Comparison of ENCODE assay signal across 8 cellular contexts in genomic region chr5:168528521-168529360, GRCh38. TPM values are rescaled to one million over a fixed set of nuclear protein-coding genes. Genes with fewer than 3 reads are reported as not detected.
DNase-seq lines count a peak whose midpoint lies in the region; ATAC-seq and TF ChIP-seq lines count a peak whose summit lies in the region.

Gene FBLL1 (plus strand): TSS chr5:168529305. CDS start chr5:168529505, 200 bp downstream.

- CTCF ChIA-PET in CD8-positive, alpha-beta T cell (lab: Charles Lee), result no interaction called here
- CTCF ChIA-PET in PC-3 (lab: Charles Lee), result no interaction called here

- no peaks in the 10 kb centered on the region for H3F3A ChIP-seq in PC-3 (ENCODE audit: low read length, unreplicated experiment)

- peaks cover 5% of the 10 kb centered on the region for H3K36me3 Mint-ChIP-seq in CD8-positive, alpha-beta T cell
- no peaks in the 10 kb centered on the region for H3K36me3 Mint-ChIP-seq in activated T-helper 17 cell treated with anti-CD3 and anti-CD28 coated beads, Interleukin-2, amount 50 U/mL, for 72 hours (ENCODE audit: low read depth)
- no peaks in the 10 kb centered on the region for H3K36me3 Mint-ChIP-seq in glutamatergic neuron (ENCODE audit: unreplicated experiment)

- POLR2A ChIA-PET in CD8-positive, alpha-beta T cell (lab: Charles Lee), result no interaction called here
- POLR2A ChIA-PET in PC-3 (lab: Charles Lee; ENCODE audit: unreplicated experiment), result no interaction called here

- peaks cover 47% of the 10 kb centered on the region for H3K27me3 Mint-ChIP-seq in CD8-positive, alpha-beta T cell (ENCODE audit: low read depth)
- H3K27me3 Mint-ChIP-seq in activated T-helper 17 cell treated with anti-CD3 and anti-CD28 coated beads, Interleukin-2, amount 50 U/mL, for 72 hours, result peaks cover 28% of the 10 kb centered on the region
- peaks cover 9% of the 10 kb centered on the region for H3K27me3 Mint-ChIP-seq in glutamatergic neuron (ENCODE audit: unreplicated experiment)

- H3K4me3 ChIP-seq in CD8-positive, alpha-beta T cell (ENCODE audit: low read depth, low read length), result peak within 1 kb of the TSS; percentile 41
- H3K4me3 ChIP-seq in PC-3 (ENCODE audit: low read length), result no peak within 1 kb of the TSS

- no peaks in the 10 kb centered on the region for H3K9me2 ChIP-seq in PC-3 (replicated peaks; ENCODE audit: low read length)

- no TSS peak for BruUV-seq in PC-3 (replicated peaks; lab: Mats Ljungman, UMichigan)

- TF ChIP-seq CTCF in CD8-positive, alpha-beta T cell (IDR thresholded peaks at IDR 0.05), result no peak
- TF ChIP-seq CTCF in glutamatergic neuron (IDR thresholded peaks at IDR 0.05; ENCODE audit: partially characterized antibody, unreplicated experiment), result no peak
- TF ChIP-seq CTCF in PC-3 (conservative IDR thresholded peaks at IDR 0.05; ENCODE audit: low read depth, low read length), result no peak

- intact Hi-C loops in CD8-positive, alpha-beta T cell (cut with DNase I, micrococcal nuclease), result no loop called here
- intact Hi-C loops in PC-3 (cut with micrococcal nuclease), result no loop called here

- H4K20me1 ChIP-seq in PC-3 (ENCODE audit: low read length), result no peaks in the 10 kb centered on the region

- no peak within 1 kb of the TSS for H3K4me2 ChIP-seq in PC-3 (ENCODE audit: low read length)

- no peaks in the 10 kb centered on the region for H3K9me3 ChIP-seq in CD8-positive, alpha-beta T cell (ENCODE audit: low read length)
- no peaks in the 10 kb centered on the region for H3K9me3 ChIP-seq in PC-3 (ENCODE audit: low read length)

- H3K79me2 ChIP-seq in PC-3 (ENCODE audit: low read length), result no peaks in the 10 kb centered on the region

- no peaks in the 10 kb centered on the region for H3K9me3 Mint-ChIP-seq in CD8-positive, alpha-beta T cell
- H3K9me3 Mint-ChIP-seq in activated T-helper 17 cell treated with anti-CD3 and anti-CD28 coated beads, Interleukin-2, amount 50 U/mL, for 72 hours, result no peaks in the 10 kb centered on the region
- H3K9me3 Mint-ChIP-seq in glutamatergic neuron (ENCODE audit: unreplicated experiment), result peaks cover 16% of the 10 kb centered on the region

- no peak within 1 kb of the TSS for H3K27ac ChIP-seq in CD8-positive, alpha-beta T cell (ENCODE audit: low read depth, low read length)
- H3K27ac ChIP-seq in PC-3 (ENCODE audit: low read length), result no peak within 1 kb of the TSS

- H3K27ac Mint-ChIP-seq in CD8-positive, alpha-beta T cell, result no peak within 1 kb of the TSS
- no peak within 1 kb of the TSS for H3K27ac Mint-ChIP-seq in activated T-helper 17 cell treated with anti-CD3 and anti-CD28 coated beads, Interleukin-2, amount 50 U/mL, for 72 hours
- peak within 1 kb of the TSS; percentile 90 for H3K27ac Mint-ChIP-seq in glutamatergic neuron (ENCODE audit: unreplicated experiment)

- ATAC-seq in CD8-positive, alpha-beta T cell, result peak; percentile 23
- ATAC-seq in activated T-helper 17 cell treated with anti-CD3 and anti-CD28 coated beads, Interleukin-2, amount 50 U/mL, for 72 hours (replicated peaks), result no peak
- ATAC-seq in GM21381 (IDR thresholded peaks at IDR 0.05; ENCODE audit: unreplicated experiment) (no peak), PC-3 (no peak)

- H3K27me3 ChIP-seq in CD8-positive, alpha-beta T cell (ENCODE audit: insufficient read depth, low read length), result peaks cover 10% of the 10 kb centered on the region
- H3K27me3 ChIP-seq in PC-3 (ENCODE audit: low read length), result no peaks in the 10 kb centered on the region

- H3K36me3 ChIP-seq in CD8-positive, alpha-beta T cell (ENCODE audit: insufficient read depth, low read length), result no peaks in the 10 kb centered on the region
- no peaks in the 10 kb centered on the region for H3K36me3 ChIP-seq in PC-3 (ENCODE audit: low read depth, low read length)

- H3K4me1 ChIP-seq in CD8-positive, alpha-beta T cell (ENCODE audit: insufficient read depth, low read length), result peaks cover 4% of the 10 kb centered on the region
- H3K4me1 ChIP-seq in PC-3 (ENCODE audit: insufficient read depth, low read length), result no peaks in the 10 kb centered on the region

- DNase-seq in CD8-positive, alpha-beta T cell, result peak in 3 of 7 experiments; percentile 24 to 33 (median 31)
- DNase-seq in NCI-H1092 (lab: John Stamatoyannopoulos, UW) (peak; percentile 44), glutamatergic neuron (peak; percentile 85), retina (peak; percentile 76), PC-3 (no peak), cerebellar nuclear complex (lab: John Stamatoyannopoulos, UW) (no peak)

- H3K4me1 Mint-ChIP-seq in CD8-positive, alpha-beta T cell (ENCODE audit: low read depth), result peaks cover 12% of the 10 kb centered on the region
- H3K4me1 Mint-ChIP-seq in activated T-helper 17 cell treated with anti-CD3 and anti-CD28 coated beads, Interleukin-2, amount 50 U/mL, for 72 hours, result no peaks in the 10 kb centered on the region
- H3K4me1 Mint-ChIP-seq in glutamatergic neuron (ENCODE audit: low read depth, unreplicated experiment), result peaks cover 29% of the 10 kb centered on the region

- H3K9ac ChIP-seq in PC-3 (ENCODE audit: low read length), result no peak within 1 kb of the TSS

- H3K4me3 Mint-ChIP-seq in CD8-positive, alpha-beta T cell, result peak within 1 kb of the TSS; percentile 69
- peak within 1 kb of the TSS; percentile 63 for H3K4me3 Mint-ChIP-seq in activated T-helper 17 cell treated with anti-CD3 and anti-CD28 coated beads, Interleukin-2, amount 50 U/mL, for 72 hours
- H3K4me3 Mint-ChIP-seq in glutamatergic neuron (ENCODE audit: unreplicated experiment), result peak within 1 kb of the TSS; percentile 88

- no peak within 1 kb of the TSS for H2AFZ ChIP-seq in PC-3 (ENCODE audit: low read length)

RNA-seq across cellular contexts. Expression of gene FBLL1, which starts in this region (rescaled TPM):
- not detected for total RNA-seq in CD8-positive, alpha-beta T cell
- total RNA-seq in activated T-helper 17 cell treated with anti-CD3 and anti-CD28 coated beads, Interleukin-2, amount 50 U/mL, for 72 hours, result 1 to 10 TPM in 1 of 2 donors, not detected in 1; 1.1 TPM
- total RNA-seq in glutamatergic neuron (ENCODE audit: unreplicated experiment) (66.2 TPM), PC-3 (2014; rRNA removed) (0.07 TPM in 1 of 2 replicates, not detected in the other)

Comparison
In these comparisons a context has a peak if more than half of its experiments do, and no peak if none do; other contexts are left out.
1. RNA of gene FBLL1 (total RNA-seq): 66.2 TPM in glutamatergic neuron (single experiment); 1.1 TPM in activated T-helper 17 cell treated with anti-CD3 and anti-CD28 coated beads, Interleukin-2, amount 50 U/mL, for 72 hours, 0.07 TPM in PC-3 and not detected in CD8-positive, alpha-beta T cell; every median in the first group is over 10 times any median in the second.
2. Peak in ATAC-seq and H3K4me3 ChIP-seq in CD8-positive, alpha-beta T cell; RNA of the gene not detected or under 1 TPM.
3. DNase-seq: peak in NCI-H1092 (single experiment), glutamatergic neuron (single experiment) and retina (single experiment); none in PC-3 (single experiment) and cerebellar nuclear complex (0 of 2).
4. Peak in every context shown above with its lines, with median percentiles within 50 percentile points of each other: H3K4me3 Mint-ChIP-seq.